9 cellular contexts compared by ENCODE assay signal in genomic region chr4:25377572-25377882, GRCh38. TPM values are rescaled to one million over a fixed set of nuclear protein-coding genes. Genes with fewer than 3 reads are reported as not detected.
DNase-seq lines count a peak whose midpoint lies in the region; ATAC-seq, FAIRE-seq and TF ChIP-seq lines count a peak whose summit lies in the region.
"Had no signal": no experiment of that assay in that cellular context is flagged by ENCODE, and none has a peak within 500 bp of the region (broad histone marks: within the 10 kb centered on the region; RNA-seq: fewer than 3 reads in every experiment).

No MANE protein-coding gene starts in this region.

- TF ChIP-seq CTCF in AG10803 (conservative IDR thresholded peaks at IDR 0.05; ENCODE audit: low read length) (no peak), NB4 (IDR thresholded peaks at IDR 0.05; ENCODE audit: low read depth, low read length) (no peak), endothelial cell of umbilical vein (IDR thresholded peaks at IDR 0.05; ENCODE audit: extremely low read depth in 1 of 2, insufficient read depth in 1 of 2, low read depth in 1 of 2, low read length in 2 of 2) (no peak), parathyroid adenoma (IDR thresholded peaks at IDR 0.05) (no peak)

- H4K20me1 ChIP-seq in endothelial cell of umbilical vein (replicated peaks; ENCODE audit: control insufficient read depth, extremely low read depth, insufficient read depth, low read length): no peaks in the 10 kb centered on the region

- H3K27ac ChIP-seq in endothelial cell of umbilical vein (ENCODE audit: insufficient read depth, low read depth, low read length) (peak overlapping the region; percentile 19), parathyroid adenoma (peak overlapping the region; percentile 55)

- H3K9me3 ChIP-seq in endothelial cell of umbilical vein (replicated peaks; ENCODE audit: control insufficient read depth, insufficient read depth, low read length) (no peaks in the 10 kb centered on the region), parathyroid adenoma (ENCODE audit: control insufficient read depth, low read length) (no peaks in the 10 kb centered on the region)

- H3K4me2 ChIP-seq in endothelial cell of umbilical vein (ENCODE audit: insufficient read depth, low read length) (peak overlapping the region; percentile 83), parathyroid adenoma (ENCODE audit: low read length) (peak overlapping the region; percentile 79)

- dilution Hi-C loops in endothelial cell of umbilical vein (cut with MboI; ENCODE audit: extremely low pct_ligation_motif_present, low sequenced_read_pairs): no loop called here

- FAIRE-seq in endothelial cell of umbilical vein (lab: Jason Lieb, UNC): no peak
- FAIRE-seq: islet of Langerhans had no signal

- H3K9me1 ChIP-seq in endothelial cell of umbilical vein (replicated peaks; ENCODE audit: control insufficient read depth, extremely low read depth, insufficient read depth, low read length): no peaks in the 10 kb centered on the region

- POLR2A ChIA-PET in endothelial cell of umbilical vein (lab: Charles Lee): no interaction called here

- no peak for TF ChIP-seq POLR2A in NB4 (IDR thresholded peaks at IDR 0.05; ENCODE audit: extremely low read depth, insufficient read length)
- TF ChIP-seq POLR2A in endothelial cell of umbilical vein (IDR thresholded peaks at IDR 0.05; ENCODE audit: low read depth, low read length): no peak

- H3K9ac ChIP-seq in endothelial cell of umbilical vein (replicated peaks; ENCODE audit: extremely low read depth, insufficient read depth, low read length) (peak overlapping the region; percentile 76), parathyroid adenoma (no peak overlapping the region)

- peaks cover 21% of the 10 kb centered on the region for H3K79me2 ChIP-seq in endothelial cell of umbilical vein (ENCODE audit: control insufficient read depth, insufficient read depth, low read length)
- H3K79me2 ChIP-seq in parathyroid adenoma: no peaks in the 10 kb centered on the region

- intact Hi-C loops in endothelial cell of umbilical vein (cut with micrococcal nuclease): loop anchor here (1.0 kb wide), 2 partner anchors 65 to 143 kb away; partner anchors contain the start of genes PI4K2B and ZCCHC4

- DNase-seq in AG10803 (ENCODE audit: low read depth) (no peak), NB4 (ENCODE audit: low read depth) (no peak), endothelial cell of umbilical vein (ENCODE audit: low read depth, low spot score) (peak; percentile 26), NCI-H774 (lab: John Stamatoyannopoulos, UW) (no peak), NOMO-1 (lab: John Stamatoyannopoulos, UW; ENCODE audit: unreplicated experiment in 2 of 2) (no peak), iPS-NIHi7 (ENCODE audit: extremely low spot score) (no peak)

- H2AFZ ChIP-seq in endothelial cell of umbilical vein (ENCODE audit: low read depth, low read length) (peak overlapping the region; percentile 78), parathyroid adenoma (peak overlapping the region; percentile 83)

- H3K36me3 ChIP-seq in endothelial cell of umbilical vein (ENCODE audit: control insufficient read depth in 2 of 2, extremely low read depth in 1 of 2, insufficient read depth in 2 of 2, low read length in 2 of 2): peaks cover 0 to 3% of the 10 kb centered on the region in 2 experiments
- H3K36me3 ChIP-seq in parathyroid adenoma (ENCODE audit: control insufficient read depth, insufficient read depth, low read length): no peaks in the 10 kb centered on the region

- TSS peak; percentile 68 for BruUV-seq in endothelial cell of umbilical vein (replicated peaks; lab: Mats Ljungman, UMichigan)

- H3K27me3 ChIP-seq in endothelial cell of umbilical vein (ENCODE audit: control insufficient read depth in 2 of 2, insufficient read depth in 2 of 2, low read length in 2 of 2): no peaks in the 10 kb centered on the region
- H3K27me3 ChIP-seq in parathyroid adenoma (ENCODE audit: control insufficient read depth, insufficient read depth, low read length): no peaks in the 10 kb centered on the region

- CTCF ChIA-PET in endothelial cell of umbilical vein (lab: Charles Lee): interaction anchor here (0.5 to 2.5 kb wide), 9 partner anchors 9 to 793 kb away, joined by 3 to 12 read pairs (median 3); partner anchors contain the start of genes DHX15, PI4K2B and ZCCHC4

- H3K4me1 ChIP-seq in endothelial cell of umbilical vein (ENCODE audit: control insufficient read depth, extremely low read depth, insufficient read depth, low read length) (peaks cover 11% of the 10 kb centered on the region), parathyroid adenoma (peaks cover 3% of the 10 kb centered on the region)

- peak overlapping the region; percentile 93 for H3K4me3 ChIP-seq in AG10803 (ENCODE audit: low read length)
- H3K4me3 ChIP-seq in NB4 (ENCODE audit: low read depth, low read length): peak overlapping the region; percentile 81
- peak overlapping the region; percentile 65 to 96 (median 87) for H3K4me3 ChIP-seq in endothelial cell of umbilical vein (replicated peaks in 1 of 3; ENCODE audit: insufficient read depth in 1 of 3, low read depth in 1 of 3, low read length in 3 of 3)
- H3K4me3 ChIP-seq in parathyroid adenoma (ENCODE audit: low read depth, low read length): peak overlapping the region; percentile 85

- peak; percentile 5 for ATAC-seq in GM19455 (IDR thresholded peaks at IDR 0.05; ENCODE audit: unreplicated experiment)

TF ChIP-seq in endothelial cell of umbilical vein, 7 proteins besides CTCF, POLR2A, EP300 and RAD21:
- TF ChIP-seq EZH2 (IDR thresholded peaks at IDR 0.05; ENCODE audit: borderline replicate concordance, low read depth, low read length, severe bottlenecking): no peak
- TF ChIP-seq MAX (IDR thresholded peaks at IDR 0.05; ENCODE audit: insufficient read depth, insufficient read length): no peak
- no peak for TF ChIP-seq MYC (IDR thresholded peaks at IDR 0.05; ENCODE audit: low read depth, low read length)
- TF ChIP-seq POLR2AphosphoS5 (IDR thresholded peaks at IDR 0.05; ENCODE audit: insufficient read depth, low read depth, low read length): no peak
- TF ChIP-seq JUN (IDR thresholded peaks at IDR 0.05; ENCODE audit: borderline replicate concordance, insufficient read depth, insufficient read length, low read depth): no peak
- TF ChIP-seq GATA2 (IDR thresholded peaks at IDR 0.05; ENCODE audit: insufficient read depth, insufficient read length, low read depth, low read length): no peak
- no peak for TF ChIP-seq FOS (IDR thresholded peaks at IDR 0.05; ENCODE audit: borderline replicate concordance, insufficient read depth, low read length)

RNA-seq across cellular contexts. Expression of gene ANAPC4, which starts 0.5 kb away (rescaled TPM):
- 23.5 and 32.1 TPM in 2 replicates for total RNA-seq in endothelial cell of umbilical vein
- polyA plus RNA-seq in endothelial cell of umbilical vein: 4.9 and 7.6 TPM in 2 replicates
- 6.8 and 8.9 TPM in 2 replicates for polyA plus RNA-seq in endothelial cell of umbilical vein (2011; cell fraction: cytosol; rRNA removed)
- 67.1 and 71.9 TPM in 2 replicates for polyA plus RNA-seq in endothelial cell of umbilical vein (2011; cell fraction: nucleus; rRNA removed)
- 13.1 and 21.1 TPM in 2 replicates for polyA plus RNA-seq in endothelial cell of umbilical vein (2012)
- polyA minus RNA-seq in endothelial cell of umbilical vein: 9.1 and 12.2 TPM in 2 replicates
- 4.2 TPM for polyA minus RNA-seq in endothelial cell of umbilical vein (2011; cell fraction: cytosol; rRNA and poly(A)+ RNA removed)
- polyA minus RNA-seq in endothelial cell of umbilical vein (2011; cell fraction: nucleus; rRNA and poly(A)+ RNA removed): 20.1 and 28.1 TPM in 2 replicates
